ENCODE assay signal across 18 cellular contexts in the genomic region with DNA sequence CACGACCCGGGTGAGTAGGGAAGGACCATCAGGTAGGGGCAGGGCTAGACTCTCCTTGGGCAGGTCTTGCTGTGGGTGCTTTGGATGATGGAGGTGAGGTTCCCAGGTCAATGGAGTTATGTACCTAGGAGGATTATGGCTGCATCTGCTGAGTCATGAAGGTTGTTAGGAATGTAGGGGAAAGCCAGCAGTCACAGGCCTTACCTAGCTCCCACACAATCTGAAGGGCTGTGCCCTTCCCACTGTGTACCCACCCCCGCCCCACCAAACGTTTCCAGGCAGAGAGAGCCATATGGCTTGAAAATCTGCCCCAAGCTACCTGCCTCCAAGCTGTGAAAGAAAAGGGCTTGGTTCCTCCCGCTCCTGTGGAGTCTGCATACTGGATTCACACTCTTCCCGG.
A peak's percentile ranks its signal among the peaks of the same experiment; 100 is the strongest.
DNase-seq lines count a peak whose midpoint lies in the region; FAIRE-seq and TF ChIP-seq lines count a peak whose summit lies in the region.
"Had no signal": no experiment of that assay in that cellular context is flagged by ENCODE, and none has a peak within 500 bp of the region (broad histone marks: within the 10 kb centered on the region; RNA-seq: fewer than 3 reads in every experiment).

No MANE protein-coding gene starts in this region.

- peak; percentile 1 for DNase-seq in Ammon's horn (ENCODE audit: low spot score)
- peak; percentile 14 for DNase-seq in amniotic epithelial cell (ENCODE audit: low read depth)
- DNase-seq in keratinocyte (ENCODE audit: low read depth, low spot score) = no peak
- no peak for DNase-seq in germinal center (ENCODE audit: low spot score)
- DNase-seq in vagina (ENCODE audit: extremely low spot score in 2 of 2) = no peak
- DNase-seq in posterior vena cava (ENCODE audit: low spot score) = no peak
- no peak for DNase-seq in NCI-H2196 treated with DMSO at 0.1 percent for 48 hours (lab: John Stamatoyannopoulos, UW; ENCODE audit: unreplicated experiment)
- DNase-seq: BE2C, DMS79 treated with DMSO at 0.1 percent for 48 hours, KBM-7, NCI-H1092, NCI-H1436 treated with DMSO at 0.1 percent for 48 hours, NCI-H2029, NCI-H69, Peyer's patch had no signal

- H3K79me2 ChIP-seq in keratinocyte (ENCODE audit: control insufficient read depth, insufficient read depth, low read length) = no peaks in the 10 kb centered on the region

- H3K9me1 ChIP-seq in keratinocyte (ENCODE audit: control insufficient read depth, extremely low read depth, insufficient read depth, low read length) = no peaks in the 10 kb centered on the region

- H4K20me1 ChIP-seq in keratinocyte (ENCODE audit: control insufficient read depth, extremely low read depth, insufficient read depth, low read length) = no peaks in the 10 kb centered on the region

- H3K9ac ChIP-seq in HUES48 (ENCODE audit: low read depth, low read length) (no peak overlapping the region), keratinocyte (ENCODE audit: control insufficient read depth, extremely low read depth, insufficient read depth, low read length) (no peak overlapping the region)

- H2AFZ ChIP-seq in keratinocyte (ENCODE audit: control insufficient read depth, low read length) = peak overlapping the region; percentile 12

- H3K27me3 ChIP-seq in HUES48 (ENCODE audit: control insufficient read depth, insufficient read depth, low read length) (no peaks in the 10 kb centered on the region), keratinocyte (ENCODE audit: control insufficient read depth, extremely low read depth, insufficient read depth, low read length) (no peaks in the 10 kb centered on the region), vagina (no peaks in the 10 kb centered on the region)
- H3K27me3 ChIP-seq: BE2C, Peyer's patch had no signal

- dilution Hi-C loops in keratinocyte (cut with MboI; ENCODE audit: extremely low pct_ligation_motif_present, low sequenced_read_pairs) = no loop called here

- H3K27ac ChIP-seq in HUES48 (ENCODE audit: low read depth, low read length) (peak overlapping the region; percentile 42), keratinocyte (ENCODE audit: control insufficient read depth, insufficient read depth, low read length) (no peak overlapping the region), vagina (no peak overlapping the region)
- H3K27ac ChIP-seq: A549, Peyer's patch had no signal

- H3K4me3 ChIP-seq in HUES48 (ENCODE audit: low read depth, low read length) = no peak overlapping the region
- H3K4me3 ChIP-seq in keratinocyte (ENCODE audit: control insufficient read depth in 2 of 3, extremely low read depth in 1 of 3, insufficient read depth in 2 of 3, low read depth in 1 of 3, low read length in 3 of 3) = no peak overlapping the region
- H3K4me3 ChIP-seq in vagina = no peak overlapping the region
- H3K4me3 ChIP-seq: A549, Peyer's patch had no signal

- H3K4me1 ChIP-seq in HUES48 (ENCODE audit: control insufficient read depth, insufficient read depth, low read length) = no peaks in the 10 kb centered on the region
- no peaks in the 10 kb centered on the region for H3K4me1 ChIP-seq in keratinocyte (ENCODE audit: control insufficient read depth, extremely low read depth, insufficient read depth, low read length)
- H3K4me1 ChIP-seq in vagina = no peaks in the 10 kb centered on the region
- H3K4me1 ChIP-seq: A549, BE2C, Peyer's patch had no signal

- no peak overlapping the region for H3K4me2 ChIP-seq in keratinocyte (ENCODE audit: control insufficient read depth, extremely low read depth, insufficient read depth, low read depth, low read length)
- H3K4me2 ChIP-seq: A549 had no signal

- no peak for FAIRE-seq in keratinocyte (lab: Jason Lieb, UNC)
- FAIRE-seq: A549, H54 had no signal

- no peak for TF ChIP-seq CTCF in keratinocyte (optimal IDR thresholded peaks at IDR 0.05 in 1 of 3, IDR thresholded peaks at IDR 0.05 in 1 of 3, conservative IDR thresholded peaks at IDR 0.05 in 1 of 3; ENCODE audit: extremely low read depth in 1 of 3, insufficient read depth in 2 of 3, low read length in 3 of 3)
- no peak for TF ChIP-seq CTCF in vagina (IDR thresholded peaks at IDR 0.05)

- no peaks in the 10 kb centered on the region for H3K36me3 ChIP-seq in HUES48 (ENCODE audit: control insufficient read depth, insufficient read depth, low read length)
- H3K36me3 ChIP-seq in keratinocyte (ENCODE audit: control insufficient read depth in 2 of 2, extremely low read depth in 1 of 2, insufficient read depth in 2 of 2, low read length in 2 of 2) = no peaks in the 10 kb centered on the region
- H3K36me3 ChIP-seq in vagina = no peaks in the 10 kb centered on the region
- H3K36me3 ChIP-seq: BE2C, Peyer's patch had no signal

- TF ChIP-seq POLR2A in vagina (IDR thresholded peaks at IDR 0.05) = no peak

- intact Hi-C loops in vagina (cut with DNase I) (no loop called here), posterior vena cava (cut with DNase I) (no loop called here)

- H3K9me3 ChIP-seq in HUES48 (ENCODE audit: control insufficient read depth, insufficient read depth, low read length) = peaks cover 4% of the 10 kb centered on the region
- H3K9me3 ChIP-seq in keratinocyte (ENCODE audit: control insufficient read depth, low read depth, low read length) = no peaks in the 10 kb centered on the region
- H3K9me3 ChIP-seq in vagina = no peaks in the 10 kb centered on the region
- H3K9me3 ChIP-seq: BE2C had no signal

Comparison
In these comparisons a context has a peak if more than half of its experiments do, and no peak if none do; other contexts are left out.
1. DNase-seq: peak in Ammon's horn (single experiment) and amniotic epithelial cell (single experiment); none in keratinocyte (single experiment), germinal center (single experiment), vagina (0 of 2), posterior vena cava (single experiment) and NCI-H2196 treated with DMSO at 0.1 percent for 48 hours (single experiment).